ENCODE assay signal across 13 cellular contexts in genomic region chr1:244941121-244941520, GRCh38.
DNase-seq lines count a peak whose midpoint lies in the region; ATAC-seq lines count a peak whose summit lies in the region.
"Had no signal": no experiment of that assay in that cellular context is flagged by ENCODE, and none has a peak within 500 bp of the region (broad histone marks: within the 10 kb centered on the region; RNA-seq: fewer than 3 reads in every experiment).

No MANE protein-coding gene starts in this region.

- DNase-seq in RPMI8226 (peak; percentile 32), NK-92 (lab: John Stamatoyannopoulos, UW; ENCODE audit: unreplicated experiment) (no peak), GM19240 (ENCODE audit: insufficient read length, low spot score) (no peak), NCI-H2081 treated with DMSO at 0.1 percent for 48 hours (lab: John Stamatoyannopoulos, UW) (no peak)
- DNase-seq in activated T-cell treated with anti-CD3 and anti-CD28 coated beads, Interleukin-2, amount 50 U/mL, for 48 hours: no peak
- DNase-seq: activated CD4-positive, alpha-beta T cell treated with anti-CD3 and anti-CD28 coated beads for 48 hours; CD8-positive, alpha-beta memory T cell; foreskin keratinocyte; NCI-H345; thyroid gland had no signal

- ATAC-seq in GM18858 (IDR thresholded peaks at IDR 0.05; ENCODE audit: unreplicated experiment) (peak; percentile 66), GM21390 (IDR thresholded peaks at IDR 0.05; ENCODE audit: unreplicated experiment) (peak; percentile 73), HG03045 (IDR thresholded peaks at IDR 0.05; ENCODE audit: unreplicated experiment) (peak; percentile 82)
- ATAC-seq: foreskin keratinocyte had no signal
